8 cellular contexts compared by ENCODE assay signal in the genomic region with DNA sequence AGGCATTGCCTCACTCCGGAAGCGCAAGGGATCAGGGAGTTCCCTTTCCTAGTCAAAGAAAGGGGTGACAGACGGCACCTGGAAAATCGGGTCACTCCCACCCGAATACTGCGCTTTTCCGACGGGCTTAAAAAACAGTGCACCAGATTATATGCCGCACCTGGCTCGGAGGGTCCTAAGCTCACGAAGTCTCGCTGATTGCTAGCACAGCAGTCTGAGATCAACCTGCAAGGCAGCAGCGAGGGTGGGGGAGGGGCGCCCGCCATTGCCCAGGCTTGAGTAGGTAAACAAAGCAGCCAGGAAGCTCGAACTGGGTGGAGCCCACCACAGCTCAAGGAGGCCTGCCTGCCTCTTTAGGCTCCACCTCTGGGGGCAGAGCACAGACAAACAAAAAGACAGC.
DNase-seq lines count a peak whose midpoint lies in the region; ATAC-seq, FAIRE-seq and TF ChIP-seq lines count a peak whose summit lies in the region.
"Not testable (repeated sequence)": the region's sequence is repeated elsewhere in the genome, so short reads cannot be mapped to it uniquely, and the experiment has no call there.

No MANE protein-coding gene starts in this region.

- not testable (repeated sequence) for FAIRE-seq in HepG2 (lab: Jason Lieb, UNC)

- H3K9me3 ChIP-seq in HepG2 (ENCODE audit: low read length): not testable (repeated sequence)

- peaks cover 17% of the 10 kb centered on the region for H3K36me3 Mint-ChIP-seq in WTC11
- H3K36me3 Mint-ChIP-seq in glutamatergic neuron (ENCODE audit: unreplicated experiment); osteocyte (ENCODE audit: unreplicated experiment): not testable (repeated sequence)

- H3K4me2 ChIP-seq in HepG2 (ENCODE audit: low read depth, low read length): peak overlapping the region; percentile 18; the same call in 1 of the 2 replicates

- H3K27me3 Mint-ChIP-seq in WTC11 (ENCODE audit: low read depth); glutamatergic neuron (ENCODE audit: unreplicated experiment); osteocyte (ENCODE audit: unreplicated experiment): not testable (repeated sequence)

- H3K9me3 Mint-ChIP-seq in WTC11; glutamatergic neuron (ENCODE audit: unreplicated experiment); osteocyte (ENCODE audit: unreplicated experiment): not testable (repeated sequence)

- not testable (repeated sequence) for H3K27me3 ChIP-seq in H7 (ENCODE audit: control insufficient read depth, insufficient read depth, low read length); HepG2 (ENCODE audit: control insufficient read depth in 1 of 2, insufficient read depth in 2 of 2, low read length in 2 of 2)

- in situ Hi-C loops in astrocyte of the spinal cord (cut with HindIII; ENCODE audit: low sequenced_read_pairs); HepG2 (cut with HindIII; ENCODE audit: extremely low pct_ligation_motif_present, low pct_unique_long_range_greater_than_20kb): not testable (repeated sequence)

- H3K4me1 ChIP-seq in HepG2 (ENCODE audit: insufficient read depth, low read length): not testable (repeated sequence)

- intact Hi-C loops in HepG2 (cut with micrococcal nuclease; ENCODE audit: unreplicated experiment): not testable (repeated sequence)

- BruUV-seq in HepG2 (replicated peaks; lab: Mats Ljungman, UMichigan): not testable (repeated sequence)

- H3K9ac ChIP-seq in HepG2 (ENCODE audit: insufficient read depth, low read depth, low read length): not testable (repeated sequence)

- WGBS in HepG2 (ENCODE audit: low lambda C conversion rate): 72% methylated on average over 11 of the region's 16 CpGs

- not testable (repeated sequence) for H2AFZ ChIP-seq in HepG2 (ENCODE audit: low read length)

- not testable (repeated sequence) for TF ChIP-seq CTCF in 22Rv1 (IDR thresholded peaks at IDR 0.05); WTC11 (IDR thresholded peaks at IDR 0.05); astrocyte of the spinal cord (IDR thresholded peaks at IDR 0.05; ENCODE audit: low read depth, low read length); glutamatergic neuron (IDR thresholded peaks at IDR 0.05; ENCODE audit: partially characterized antibody, unreplicated experiment); HepG2 (CRISPR knock-in tag; IDR thresholded peaks at IDR 0.05); osteocyte (IDR thresholded peaks at IDR 0.05)

- not testable (repeated sequence) for H4K20me1 ChIP-seq in HepG2 (ENCODE audit: insufficient read depth, low read length)

- H3K27ac ChIP-seq in 22Rv1: peak overlapping the region; percentile 68
- not testable (repeated sequence) for H3K27ac ChIP-seq in HepG2 (ENCODE audit: extremely low read length, insufficient read depth, low read length)

- TF ChIP-seq EP300 in HepG2 (IDR thresholded peaks at IDR 0.05; ENCODE audit: low read depth in 2 of 2, low read length in 2 of 2); HepG2 (CRISPR knock-in tag; IDR thresholded peaks at IDR 0.05; ENCODE audit: borderline replicate concordance): not testable (repeated sequence)

- ATAC-seq in WTC11, HepG2: not testable (repeated sequence)

- TF ChIP-seq POLR2A in HepG2 (IDR thresholded peaks at IDR 0.05; ENCODE audit: insufficient read depth in 1 of 2, low read depth in 2 of 2, low read length in 2 of 2): not testable (repeated sequence)

- H3K79me2 ChIP-seq in HepG2 (ENCODE audit: insufficient read depth, low read length): not testable (repeated sequence)

- H3K4me1 Mint-ChIP-seq in WTC11; glutamatergic neuron (ENCODE audit: low read depth, unreplicated experiment); osteocyte (ENCODE audit: unreplicated experiment): not testable (repeated sequence)

- POLR2A ChIA-PET in WTC11 (lab: Charles Lee): interaction anchor here (0.7 kb wide), 1 partner anchor 64 kb away, joined by 3 read pairs; the partner anchor contains the start of gene CDH2
- POLR2A ChIA-PET in HepG2 (lab: Yijun Ruan, JAX): not testable (repeated sequence)

- not testable (repeated sequence) for H3K36me3 ChIP-seq in H7 (replicated peaks; ENCODE audit: control insufficient read depth, insufficient read depth, low read length); HepG2 (replicated peaks in 1 of 2; ENCODE audit: control insufficient read depth in 1 of 2, insufficient read depth in 2 of 2, low read length in 2 of 2)

- TF ChIP-seq RAD21 in HepG2 (CRISPR knock-in tag; IDR thresholded peaks at IDR 0.05): not testable (repeated sequence)

- peak overlapping the region; percentile 32 for H3K4me3 ChIP-seq in H7 (ENCODE audit: insufficient read depth, low read depth, low read length)
- H3K4me3 ChIP-seq in astrocyte of the spinal cord (ENCODE audit: low read depth, low read length): peak overlapping the region; percentile 10
- H3K4me3 ChIP-seq in HepG2 (replicated peaks in 1 of 3; ENCODE audit: insufficient read depth in 1 of 3, low read depth in 2 of 3, low read length in 3 of 3): not testable (repeated sequence)

- H3K4me3 Mint-ChIP-seq in WTC11 (peak overlapping the region; percentile 75), glutamatergic neuron (ENCODE audit: unreplicated experiment) (peak overlapping the region; percentile 52), osteocyte (ENCODE audit: unreplicated experiment) (peak overlapping the region; percentile 68)

- DNase-seq in H7; astrocyte of the spinal cord (ENCODE audit: low read depth, low spot score); HepG2 (ENCODE audit: low spot score); osteocyte (ENCODE audit: extremely low spot score, unreplicated experiment): not testable (repeated sequence)
- peak; percentile 61 for DNase-seq in NCI-H146 (lab: John Stamatoyannopoulos, UW)
- DNase-seq in WTC11 (ENCODE audit: low spot score): peak; percentile 73
- DNase-seq in glutamatergic neuron: peak; percentile 33

- peak overlapping the region; percentile 95 for H3K27ac Mint-ChIP-seq in WTC11
- H3K27ac Mint-ChIP-seq in glutamatergic neuron (ENCODE audit: unreplicated experiment): peak overlapping the region; percentile 72
- H3K27ac Mint-ChIP-seq in osteocyte (ENCODE audit: unreplicated experiment): not testable (repeated sequence)

- CTCF ChIA-PET in WTC11 (lab: Charles Lee); HepG2 (lab: Yijun Ruan, JAX; ENCODE audit: low intra/inter-chr PET ratio, low total read pairs): not testable (repeated sequence)

TF ChIP-seq in WTC11, 78 proteins besides CTCF, POLR2A, EP300 and RAD21:
- TF ChIP-seq FOXP1 (CRISPR knock-in tag; IDR thresholded peaks at IDR 0.05; ENCODE audit: borderline replicate concordance): peak; percentile 45; the same call in 1 of the 2 replicates
- TF ChIP-seq FOXK1 (CRISPR knock-in tag; IDR thresholded peaks at IDR 0.05): peak; percentile 84

TF ChIP-seq in HepG2, 621 proteins besides CTCF, POLR2A, EP300 and RAD21 (continues in another document):
- 0 out of 2 replicates have a peak, but pooled peaks have one; percentile 29 for TF ChIP-seq FOXA3 (CRISPR knock-in tag; IDR thresholded peaks at IDR 0.05)
- TF ChIP-seq, protein P1, sequence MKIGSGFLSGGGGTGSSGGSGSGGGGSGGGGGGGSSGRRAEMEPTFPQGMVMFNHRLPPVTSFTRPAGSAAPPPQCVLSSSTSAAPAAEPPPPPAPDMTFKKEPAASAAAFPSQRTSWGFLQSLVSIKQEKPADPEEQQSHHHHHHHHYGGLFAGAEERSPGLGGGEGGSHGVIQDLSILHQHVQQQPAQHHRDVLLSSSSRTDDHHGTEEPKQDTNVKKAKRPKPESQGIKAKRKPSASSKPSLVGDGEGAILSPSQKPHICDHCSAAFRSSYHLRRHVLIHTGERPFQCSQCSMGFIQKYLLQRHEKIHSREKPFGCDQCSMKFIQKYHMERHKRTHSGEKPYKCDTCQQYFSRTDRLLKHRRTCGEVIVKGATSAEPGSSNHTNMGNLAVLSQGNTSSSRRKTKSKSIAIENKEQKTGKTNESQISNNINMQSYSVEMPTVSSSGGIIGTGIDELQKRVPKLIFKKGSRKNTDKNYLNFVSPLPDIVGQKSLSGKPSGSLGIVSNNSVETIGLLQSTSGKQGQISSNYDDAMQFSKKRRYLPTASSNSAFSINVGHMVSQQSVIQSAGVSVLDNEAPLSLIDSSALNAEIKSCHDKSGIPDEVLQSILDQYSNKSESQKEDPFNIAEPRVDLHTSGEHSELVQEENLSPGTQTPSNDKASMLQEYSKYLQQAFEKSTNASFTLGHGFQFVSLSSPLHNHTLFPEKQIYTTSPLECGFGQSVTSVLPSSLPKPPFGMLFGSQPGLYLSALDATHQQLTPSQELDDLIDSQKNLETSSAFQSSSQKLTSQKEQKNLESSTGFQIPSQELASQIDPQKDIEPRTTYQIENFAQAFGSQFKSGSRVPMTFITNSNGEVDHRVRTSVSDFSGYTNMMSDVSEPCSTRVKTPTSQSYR (CRISPR knock-in tag; IDR thresholded peaks at IDR 0.05; ENCODE audit: borderline replicate concordance): peak; percentile 89
